ENCODE assay signal across 2 cellular contexts in the genomic region with DNA sequence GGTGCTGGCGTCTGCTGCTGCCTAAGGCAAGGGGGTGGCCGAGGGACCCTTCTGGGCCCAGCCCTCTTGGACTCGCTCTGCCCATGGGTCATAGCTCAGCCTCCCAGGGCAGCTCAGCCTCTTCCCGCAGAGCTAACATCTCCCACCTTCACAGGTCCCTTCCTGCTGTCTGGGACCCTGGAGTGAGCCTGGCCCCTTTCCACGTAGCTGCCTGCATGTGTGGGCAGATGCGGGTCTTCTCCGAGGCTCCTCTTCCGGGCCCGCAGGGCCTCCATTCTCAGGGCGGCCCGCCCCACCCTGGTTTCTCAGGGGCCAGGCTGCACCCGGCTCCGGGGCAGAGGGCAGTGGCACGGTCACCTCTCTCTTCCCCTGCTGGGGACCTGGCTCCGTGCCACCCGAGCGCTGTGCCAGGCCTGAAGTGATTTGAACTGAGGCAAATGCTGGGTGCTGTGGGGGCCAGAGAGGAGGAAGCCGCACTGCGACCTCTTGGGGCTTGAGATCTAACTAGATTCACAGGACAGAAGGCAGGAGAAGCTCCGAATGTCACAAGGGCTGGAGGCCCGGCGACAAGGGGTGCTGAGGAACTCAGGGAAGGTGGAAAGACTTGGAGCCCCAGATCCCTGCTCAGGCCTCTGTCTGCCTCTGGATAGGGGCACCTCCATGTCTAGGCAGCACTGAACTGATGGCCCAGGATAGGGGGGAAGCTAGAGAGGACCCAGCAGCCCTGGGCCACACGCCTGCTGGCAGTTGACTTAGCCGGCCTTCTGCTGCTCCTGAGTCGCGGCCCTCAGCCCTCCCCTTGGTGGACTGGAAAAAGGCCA.
TF ChIP-seq lines count a peak whose summit lies in the region.

No MANE protein-coding gene starts in this region.

TF ChIP-seq in liver, 16 proteins besides CTCF, POLR2A, EP300 and RAD21:
- TF ChIP-seq HNF4A (conservative IDR thresholded peaks at IDR 0.05) (peak; percentile 85 to 87), TAF1 (conservative IDR thresholded peaks at IDR 0.05) (no peak), SP1 (IDR thresholded peaks at IDR 0.05) (peak; percentile 56), NR2F2 (IDR thresholded peaks at IDR 0.05) (peak; percentile 76), RXRA (IDR thresholded peaks at IDR 0.05) (peak; percentile 78 to 80), EGR1 (IDR thresholded peaks at IDR 0.05; ENCODE audit: low read depth in 2 of 2) (no peak), FOXA1 (IDR thresholded peaks at IDR 0.05) (no peak)

TF ChIP-seq in HepG2, 621 proteins besides CTCF, POLR2A, EP300 and RAD21:
- TF ChIP-seq, protein P1, sequence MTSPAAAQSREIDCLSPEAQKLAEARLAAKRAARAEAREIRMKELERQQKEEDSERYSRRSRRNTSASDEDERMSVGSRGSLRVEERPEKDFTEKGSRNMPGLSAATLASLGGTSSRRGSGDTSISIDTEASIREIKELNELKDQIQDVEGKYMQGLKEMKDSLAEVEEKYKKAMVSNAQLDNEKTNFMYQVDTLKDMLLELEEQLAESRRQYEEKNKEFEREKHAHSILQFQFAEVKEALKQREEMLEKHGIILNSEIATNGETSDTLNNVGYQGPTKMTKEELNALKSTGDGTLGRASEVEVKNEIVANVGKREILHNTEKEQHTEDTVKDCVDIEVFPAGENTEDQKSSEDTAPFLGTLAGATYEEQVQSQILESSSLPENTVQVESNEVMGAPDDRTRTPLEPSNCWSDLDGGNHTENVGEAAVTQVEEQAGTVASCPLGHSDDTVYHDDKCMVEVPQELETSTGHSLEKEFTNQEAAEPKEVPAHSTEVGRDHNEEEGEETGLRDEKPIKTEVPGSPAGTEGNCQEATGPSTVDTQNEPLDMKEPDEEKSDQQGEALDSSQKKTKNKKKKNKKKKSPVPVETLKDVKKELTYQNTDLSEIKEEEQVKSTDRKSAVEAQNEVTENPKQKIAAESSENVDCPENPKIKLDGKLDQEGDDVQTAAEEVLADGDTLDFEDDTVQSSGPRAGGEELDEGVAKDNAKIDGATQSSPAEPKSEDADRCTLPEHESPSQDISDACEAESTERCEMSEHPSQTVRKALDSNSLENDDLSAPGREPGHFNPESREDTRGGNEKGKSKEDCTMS (CRISPR knock-in tag; conservative IDR thresholded peaks at IDR 0.05) = no peak
- TF ChIP-seq, protein P2, sequence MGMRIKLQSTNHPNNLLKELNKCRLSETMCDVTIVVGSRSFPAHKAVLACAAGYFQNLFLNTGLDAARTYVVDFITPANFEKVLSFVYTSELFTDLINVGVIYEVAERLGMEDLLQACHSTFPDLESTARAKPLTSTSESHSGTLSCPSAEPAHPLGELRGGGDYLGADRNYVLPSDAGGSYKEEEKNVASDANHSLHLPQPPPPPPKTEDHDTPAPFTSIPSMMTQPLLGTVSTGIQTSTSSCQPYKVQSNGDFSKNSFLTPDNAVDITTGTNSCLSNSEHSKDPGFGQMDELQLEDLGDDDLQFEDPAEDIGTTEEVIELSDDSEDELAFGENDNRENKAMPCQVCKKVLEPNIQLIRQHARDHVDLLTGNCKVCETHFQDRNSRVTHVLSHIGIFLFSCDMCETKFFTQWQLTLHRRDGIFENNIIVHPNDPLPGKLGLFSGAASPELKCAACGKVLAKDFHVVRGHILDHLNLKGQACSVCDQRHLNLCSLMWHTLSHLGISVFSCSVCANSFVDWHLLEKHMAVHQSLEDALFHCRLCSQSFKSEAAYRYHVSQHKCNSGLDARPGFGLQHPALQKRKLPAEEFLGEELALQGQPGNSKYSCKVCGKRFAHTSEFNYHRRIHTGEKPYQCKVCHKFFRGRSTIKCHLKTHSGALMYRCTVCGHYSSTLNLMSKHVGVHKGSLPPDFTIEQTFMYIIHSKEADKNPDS (CRISPR knock-in tag; IDR thresholded peaks at IDR 0.05) = no peak
- TF ChIP-seq MYC (CRISPR knock-in tag; IDR thresholded peaks at IDR 0.05; ENCODE audit: borderline replicate concordance) (no peak), GABPB1 (CRISPR knock-in tag; IDR thresholded peaks at IDR 0.05) (no peak), PRMT3 (CRISPR knock-in tag; IDR thresholded peaks at IDR 0.05; ENCODE audit: borderline replicate concordance, low read depth) (no peak), RARG (CRISPR knock-in tag; IDR thresholded peaks at IDR 0.05; ENCODE audit: low read depth) (no peak), ELF3 (CRISPR knock-in tag; IDR thresholded peaks at IDR 0.05) (no peak), ZNF782 (CRISPR knock-in tag; IDR thresholded peaks at IDR 0.05; ENCODE audit: borderline replicate concordance) (no peak), SP1 (IDR thresholded peaks at IDR 0.05) (no peak), SP1 (CRISPR knock-in tag; IDR thresholded peaks at IDR 0.05) (no peak), ZNF501 (CRISPR knock-in tag; IDR thresholded peaks at IDR 0.05) (no peak)
- TF ChIP-seq, protein P3, sequence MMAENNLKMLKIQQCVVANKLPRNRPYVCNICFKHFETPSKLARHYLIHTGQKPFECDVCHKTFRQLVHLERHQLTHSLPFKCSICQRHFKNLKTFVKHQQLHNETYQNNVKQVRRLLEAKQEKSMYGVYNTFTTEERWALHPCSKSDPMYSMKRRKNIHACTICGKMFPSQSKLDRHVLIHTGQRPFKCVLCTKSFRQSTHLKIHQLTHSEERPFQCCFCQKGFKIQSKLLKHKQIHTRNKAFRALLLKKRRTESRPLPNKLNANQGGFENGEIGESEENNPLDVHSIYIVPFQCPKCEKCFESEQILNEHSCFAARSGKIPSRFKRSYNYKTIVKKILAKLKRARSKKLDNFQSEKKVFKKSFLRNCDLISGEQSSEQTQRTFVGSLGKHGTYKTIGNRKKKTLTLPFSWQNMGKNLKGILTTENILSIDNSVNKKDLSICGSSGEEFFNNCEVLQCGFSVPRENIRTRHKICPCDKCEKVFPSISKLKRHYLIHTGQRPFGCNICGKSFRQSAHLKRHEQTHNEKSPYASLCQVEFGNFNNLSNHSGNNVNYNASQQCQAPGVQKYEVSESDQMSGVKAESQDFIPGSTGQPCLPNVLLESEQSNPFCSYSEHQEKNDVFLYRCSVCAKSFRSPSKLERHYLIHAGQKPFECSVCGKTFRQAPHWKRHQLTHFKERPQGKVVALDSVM (CRISPR knock-in tag; IDR thresholded peaks at IDR 0.05) = no peak
- TF ChIP-seq, protein P4, sequence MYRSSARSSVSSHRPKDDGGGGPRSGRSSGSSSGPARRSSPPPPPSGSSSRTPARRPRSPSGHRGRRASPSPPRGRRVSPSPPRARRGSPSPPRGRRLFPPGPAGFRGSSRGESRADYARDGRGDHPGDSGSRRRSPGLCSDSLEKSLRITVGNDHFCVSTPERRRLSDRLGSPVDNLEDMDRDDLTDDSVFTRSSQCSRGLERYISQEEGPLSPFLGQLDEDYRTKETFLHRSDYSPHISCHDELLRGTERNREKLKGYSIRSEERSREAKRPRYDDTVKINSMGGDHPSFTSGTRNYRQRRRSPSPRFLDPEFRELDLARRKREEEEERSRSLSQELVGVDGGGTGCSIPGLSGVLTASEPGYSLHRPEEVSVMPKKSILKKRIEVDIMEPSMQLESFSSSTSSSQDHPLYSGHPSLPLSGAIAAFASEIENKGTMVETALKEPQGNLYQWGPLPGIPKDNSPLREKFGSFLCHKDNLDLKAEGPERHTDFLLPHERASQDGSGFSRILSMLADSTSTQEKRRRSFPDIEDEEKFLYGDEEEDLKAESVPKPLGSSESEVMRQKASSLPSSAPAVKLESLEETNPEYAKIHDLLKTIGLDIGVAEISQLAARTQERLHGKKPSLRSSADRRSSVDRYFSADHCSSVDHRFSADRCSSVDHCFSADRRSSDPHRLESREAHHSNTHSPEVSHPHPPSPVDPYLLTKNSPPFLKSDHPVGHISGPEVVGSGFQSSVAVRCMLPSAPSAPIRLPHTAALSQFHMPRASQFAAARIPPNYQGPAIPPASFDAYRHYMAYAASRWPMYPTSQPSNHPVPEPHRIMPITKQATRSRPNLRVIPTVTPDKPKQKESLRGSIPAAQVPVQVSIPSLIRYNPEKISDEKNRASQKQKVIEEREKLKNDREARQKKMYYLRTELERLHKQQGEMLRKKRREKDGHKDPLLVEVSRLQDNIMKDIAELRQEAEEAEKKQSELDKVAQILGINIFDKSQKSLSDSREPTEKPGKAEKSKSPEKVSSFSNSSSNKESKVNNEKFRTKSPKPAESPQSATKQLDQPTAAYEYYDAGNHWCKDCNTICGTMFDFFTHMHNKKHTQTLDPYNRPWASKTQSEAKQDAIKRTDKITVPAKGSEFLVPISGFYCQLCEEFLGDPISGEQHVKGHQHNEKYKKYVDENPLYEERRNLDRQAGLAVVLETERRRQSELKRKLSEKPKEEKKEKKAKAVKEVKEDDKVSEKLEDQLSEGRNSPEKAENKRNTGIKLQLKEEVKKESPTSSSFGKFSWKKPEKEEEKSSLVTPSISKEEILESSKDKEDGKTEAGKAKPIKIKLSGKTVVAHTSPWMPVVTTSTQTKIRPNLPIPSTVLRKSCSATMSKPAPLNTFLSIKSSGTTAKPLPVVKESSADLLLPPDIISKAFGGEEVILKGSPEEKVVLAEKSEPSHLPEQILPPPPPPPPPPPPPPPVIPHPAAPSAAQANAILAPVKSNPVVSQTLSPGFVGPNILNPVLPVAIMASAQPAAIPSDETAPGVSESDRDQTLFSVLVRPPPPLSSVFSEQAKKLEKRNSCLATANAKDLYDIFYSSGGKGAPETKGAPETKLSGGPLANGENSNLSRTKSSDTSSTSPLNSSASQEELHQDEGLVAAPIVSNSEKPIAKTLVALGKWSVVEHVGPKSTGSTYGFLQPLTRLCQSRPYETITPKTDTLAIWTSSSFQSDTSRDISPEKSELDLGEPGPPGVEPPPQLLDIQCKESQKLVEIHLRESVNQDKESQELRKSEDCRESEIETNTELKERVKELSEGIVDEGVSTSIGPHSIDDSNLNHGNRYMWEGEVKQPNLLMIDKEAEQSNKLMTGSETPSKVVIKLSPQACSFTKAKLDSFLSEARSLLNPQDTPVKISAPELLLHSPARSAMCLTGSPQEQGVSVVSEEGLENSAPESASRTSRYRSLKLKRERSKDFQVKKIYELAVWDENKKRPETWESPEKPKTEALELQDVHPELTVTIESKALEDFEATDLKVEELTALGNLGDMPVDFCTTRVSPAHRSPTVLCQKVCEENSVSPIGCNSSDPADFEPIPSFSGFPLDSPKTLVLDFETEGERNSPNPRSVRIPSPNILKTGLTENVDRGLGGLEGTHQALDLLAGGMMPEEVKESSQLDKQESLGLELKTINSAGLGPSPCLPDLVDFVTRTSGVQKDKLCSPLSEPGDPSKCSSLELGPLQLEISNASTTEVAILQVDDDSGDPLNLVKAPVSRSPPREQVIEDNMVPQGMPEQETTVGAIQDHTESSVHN (CRISPR knock-in tag; IDR thresholded peaks at IDR 0.05) = no peak
- TF ChIP-seq, protein P5, sequence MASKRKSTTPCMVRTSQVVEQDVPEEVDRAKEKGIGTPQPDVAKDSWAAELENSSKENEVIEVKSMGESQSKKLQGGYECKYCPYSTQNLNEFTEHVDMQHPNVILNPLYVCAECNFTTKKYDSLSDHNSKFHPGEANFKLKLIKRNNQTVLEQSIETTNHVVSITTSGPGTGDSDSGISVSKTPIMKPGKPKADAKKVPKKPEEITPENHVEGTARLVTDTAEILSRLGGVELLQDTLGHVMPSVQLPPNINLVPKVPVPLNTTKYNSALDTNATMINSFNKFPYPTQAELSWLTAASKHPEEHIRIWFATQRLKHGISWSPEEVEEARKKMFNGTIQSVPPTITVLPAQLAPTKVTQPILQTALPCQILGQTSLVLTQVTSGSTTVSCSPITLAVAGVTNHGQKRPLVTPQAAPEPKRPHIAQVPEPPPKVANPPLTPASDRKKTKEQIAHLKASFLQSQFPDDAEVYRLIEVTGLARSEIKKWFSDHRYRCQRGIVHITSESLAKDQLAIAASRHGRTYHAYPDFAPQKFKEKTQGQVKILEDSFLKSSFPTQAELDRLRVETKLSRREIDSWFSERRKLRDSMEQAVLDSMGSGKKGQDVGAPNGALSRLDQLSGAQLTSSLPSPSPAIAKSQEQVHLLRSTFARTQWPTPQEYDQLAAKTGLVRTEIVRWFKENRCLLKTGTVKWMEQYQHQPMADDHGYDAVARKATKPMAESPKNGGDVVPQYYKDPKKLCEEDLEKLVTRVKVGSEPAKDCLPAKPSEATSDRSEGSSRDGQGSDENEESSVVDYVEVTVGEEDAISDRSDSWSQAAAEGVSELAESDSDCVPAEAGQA (IDR thresholded peaks at IDR 0.05; ENCODE audit: low read depth) = no peak
- TF ChIP-seq, protein P5 (CRISPR knock-in tag; IDR thresholded peaks at IDR 0.05; ENCODE audit: borderline replicate concordance) = no peak
- TF ChIP-seq, protein P6, sequence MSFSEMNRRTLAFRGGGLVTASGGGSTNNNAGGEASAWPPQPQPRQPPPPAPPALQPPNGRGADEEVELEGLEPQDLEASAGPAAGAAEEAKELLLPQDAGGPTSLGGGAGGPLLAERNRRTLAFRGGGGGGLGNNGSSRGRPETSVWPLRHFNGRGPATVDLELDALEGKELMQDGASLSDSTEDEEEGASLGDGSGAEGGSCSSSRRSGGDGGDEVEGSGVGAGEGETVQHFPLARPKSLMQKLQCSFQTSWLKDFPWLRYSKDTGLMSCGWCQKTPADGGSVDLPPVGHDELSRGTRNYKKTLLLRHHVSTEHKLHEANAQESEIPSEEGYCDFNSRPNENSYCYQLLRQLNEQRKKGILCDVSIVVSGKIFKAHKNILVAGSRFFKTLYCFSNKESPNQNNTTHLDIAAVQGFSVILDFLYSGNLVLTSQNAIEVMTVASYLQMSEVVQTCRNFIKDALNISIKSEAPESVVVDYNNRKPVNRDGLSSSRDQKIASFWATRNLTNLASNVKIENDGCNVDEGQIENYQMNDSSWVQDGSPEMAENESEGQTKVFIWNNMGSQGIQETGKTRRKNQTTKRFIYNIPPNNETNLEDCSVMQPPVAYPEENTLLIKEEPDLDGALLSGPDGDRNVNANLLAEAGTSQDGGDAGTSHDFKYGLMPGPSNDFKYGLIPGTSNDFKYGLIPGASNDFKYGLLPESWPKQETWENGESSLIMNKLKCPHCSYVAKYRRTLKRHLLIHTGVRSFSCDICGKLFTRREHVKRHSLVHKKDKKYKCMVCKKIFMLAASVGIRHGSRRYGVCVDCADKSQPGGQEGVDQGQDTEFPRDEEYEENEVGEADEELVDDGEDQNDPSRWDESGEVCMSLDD (CRISPR knock-in tag; IDR thresholded peaks at IDR 0.05; ENCODE audit: borderline replicate concordance) = no peak
